ENCODE assay signal across 21 cellular contexts in genomic region chr5:93304851-93305250, GRCh38.
"Had no signal": no experiment of that assay in that cellular context is flagged by ENCODE, and none has a peak within 500 bp of the region (broad histone marks: within the 10 kb centered on the region; RNA-seq: fewer than 3 reads in every experiment).

No MANE protein-coding gene starts in this region.

- H3K9me3 Mint-ChIP-seq: neural crest cell had no signal

- H3K4me1 ChIP-seq: gastrocnemius medialis, prostate gland, right atrium auricular region, vagina had no signal

- H3K27me3 ChIP-seq: dorsolateral prefrontal cortex, gastrocnemius medialis, right atrium auricular region, stomach, thyroid gland, vagina had no signal

- H3K4me1 Mint-ChIP-seq: memory B cell; naive B cell; stimulated activated effector memory CD8-positive, alpha-beta T cell treated with anti-CD3 and anti-CD28 coated beads, Interleukin-12 subunit alpha, Interleukin-12 subunit beta, amount 100 ng/mL, for 72 hours had no signal

- H3K36me3 ChIP-seq: gastrocnemius medialis, prostate gland, right atrium auricular region, stomach, thyroid gland, vagina had no signal

- H3K27ac Mint-ChIP-seq: memory B cell; naive B cell; natural killer cell treated with Interleukin-12 subunit alpha and Interleukin-12 subunit beta and Interleukin-15 and Interleukin-18, amount 100 ng/mL, for 72 hours; stimulated activated effector memory CD8-positive, alpha-beta T cell treated with anti-CD3 and anti-CD28 coated beads, Interleukin-12 subunit alpha, Interleukin-12 subunit beta, amount 100 ng/mL, for 72 hours had no signal

- H3K9me3 ChIP-seq: gastrocnemius medialis, prostate gland, right atrium auricular region, stomach, thyroid gland, vagina had no signal

- H3K27ac ChIP-seq: gastrocnemius medialis, prostate gland, right atrium auricular region, thyroid gland, vagina had no signal

- H3K4me3 Mint-ChIP-seq: memory B cell; naive B cell; natural killer cell treated with Interleukin-12 subunit alpha and Interleukin-12 subunit beta and Interleukin-15 and Interleukin-18, amount 100 ng/mL, for 72 hours; stimulated activated effector memory CD8-positive, alpha-beta T cell treated with anti-CD3 and anti-CD28 coated beads, Interleukin-12 subunit alpha, Interleukin-12 subunit beta, amount 100 ng/mL, for 72 hours had no signal

- H3K27me3 Mint-ChIP-seq: memory B cell; natural killer cell treated with Interleukin-12 subunit alpha and Interleukin-12 subunit beta and Interleukin-15 and Interleukin-18, amount 100 ng/mL, for 72 hours had no signal

- FAIRE-seq: kidney had no signal

- DNase-seq: dorsolateral prefrontal cortex; effector CD4-positive, alpha-beta T cell; gastrocnemius medialis; head of caudate nucleus; kidney; naive B cell; nucleus accumbens; stimulated activated CD4-positive, alpha-beta T cell treated with anti-CD3 and anti-CD28 coated beads, Interleukin-2, amount 100 ng/mL, for 24 hours; stimulated activated CD4-positive, alpha-beta T cell treated with anti-CD3 and anti-CD28 coated beads, Interleukin-4, amount 100 ng/mL, for 24 hours; stimulated activated naive CD4-positive, alpha-beta T cell treated with Interleukin-2 at 50 U/mL for 16 hours; stomach; thyroid gland; trophoblast cell had no signal

- H3K36me3 Mint-ChIP-seq: memory B cell; naive B cell; natural killer cell treated with Interleukin-12 subunit alpha and Interleukin-12 subunit beta and Interleukin-15 and Interleukin-18, amount 100 ng/mL, for 72 hours; stimulated activated effector memory CD8-positive, alpha-beta T cell treated with anti-CD3 and anti-CD28 coated beads, Interleukin-12 subunit alpha, Interleukin-12 subunit beta, amount 100 ng/mL, for 72 hours had no signal

- H3K4me3 ChIP-seq: dorsolateral prefrontal cortex, gastrocnemius medialis, lung, prostate gland, right atrium auricular region, stomach, thyroid gland, vagina had no signal
